Comparison of ENCODE assay signal across 25 cellular contexts in the genomic region with DNA sequence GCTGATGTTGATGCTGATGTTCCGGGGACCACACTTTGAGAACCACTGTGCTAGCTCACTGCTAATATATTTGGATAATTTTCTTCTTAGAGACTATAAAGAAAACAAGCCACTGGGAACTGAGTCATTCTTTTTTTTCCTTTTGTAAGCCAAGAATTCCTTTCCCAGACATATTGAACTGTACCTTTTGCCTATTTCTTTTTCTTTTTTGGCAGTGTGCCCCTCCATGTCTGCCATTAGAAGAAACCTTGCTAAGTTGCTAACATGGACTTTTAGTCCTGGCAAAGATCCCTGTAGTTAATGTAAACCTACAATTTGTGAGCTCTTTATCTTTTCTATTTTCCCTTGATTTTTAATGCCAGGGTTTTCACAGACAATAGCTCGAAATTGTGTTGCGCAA. TPM values are rescaled to one million over a fixed set of nuclear protein-coding genes. Genes with fewer than 3 reads are reported as not detected.
DNase-seq lines count a peak whose midpoint lies in the region; ATAC-seq, FAIRE-seq and TF ChIP-seq lines count a peak whose summit lies in the region.
"Had no signal": no experiment of that assay in that cellular context is flagged by ENCODE, and none has a peak within 500 bp of the region (broad histone marks: within the 10 kb centered on the region; RNA-seq: fewer than 3 reads in every experiment).

No MANE protein-coding gene starts in this region.

- intact Hi-C loops in IMR-90 (cut with micrococcal nuclease), result no loop called here
- intact Hi-C loops in pancreas (cut with DNase I), result no loop called here
- intact Hi-C loops in transverse colon (cut with DNase I; ENCODE audit: low total_unique reads), result no loop called here

- H3K4ac ChIP-seq in IMR-90 (ENCODE audit: low read depth, low read length), result no peak overlapping the region

- no TSS peak for BruUV-seq in IMR-90 (replicated peaks; lab: Mats Ljungman, UMichigan)

- POLR2A ChIA-PET in IMR-90 (lab: Charles Lee; ENCODE audit: unreplicated experiment), result no interaction called here

- no peak overlapping the region for H2BK120ac ChIP-seq in IMR-90 (ENCODE audit: low read depth, low read length)

- H3K27ac Mint-ChIP-seq in stimulated activated naive B cell treated with anti-CD40 and anti-IgM and Interleukin-4, amounts not matched to agents 10 μg/mL and 1 μg/mL and 100 μg/mL, for 72 hours, result no peak overlapping the region
- H3K27ac Mint-ChIP-seq: activated CD4-positive, alpha-beta T cell treated with anti-CD3 and anti-CD28 coated beads, Interleukin-2, amount 10 ng/mL, durations not matched to agents 7 days and 5 days; CD4-positive, CD25-positive, alpha-beta regulatory T cell; HFFc6; memory B cell had no signal

- no peaks in the 10 kb centered on the region for H3K36me3 Mint-ChIP-seq in stimulated activated naive B cell treated with anti-CD40 and anti-IgM and Interleukin-4, amounts not matched to agents 10 μg/mL and 1 μg/mL and 100 μg/mL, for 72 hours
- H3K36me3 Mint-ChIP-seq: CD4-positive, CD25-positive, alpha-beta regulatory T cell had no signal

- no peak for TF ChIP-seq POLR2A in IMR-90 (IDR thresholded peaks at IDR 0.05; ENCODE audit: low read depth, low read length)
- no peak for TF ChIP-seq POLR2A in transverse colon (IDR thresholded peaks at IDR 0.05)

- no peak for TF ChIP-seq RAD21 in IMR-90 (IDR thresholded peaks at IDR 0.05; ENCODE audit: low read length)

- H2BK5ac ChIP-seq in IMR-90 (ENCODE audit: low read depth, low read length, poor library complexity, severe bottlenecking), result no peak overlapping the region

- no peak overlapping the region for H3K23ac ChIP-seq in IMR-90 (ENCODE audit: low read depth, low read length)

- H4K91ac ChIP-seq in IMR-90 (ENCODE audit: insufficient read depth, low read depth, low read length), result no peak overlapping the region

- no peak overlapping the region for H2AK9ac ChIP-seq in IMR-90 (replicated peaks; ENCODE audit: low read depth, low read length, poor library complexity)

- in situ Hi-C loops in IMR-90 (cut with MboI; ENCODE audit: low sequenced_read_pairs), result no loop called here
- in situ Hi-C loops in astrocyte of the spinal cord (cut with HindIII; ENCODE audit: low sequenced_read_pairs), result no loop called here
- in situ Hi-C loops in transverse colon (cut with MboI; ENCODE audit: low pct_ligation_motif_present in 1 of 4, low pct_unique_long_range_greater_than_20kb in 1 of 4, low sequenced_read_pairs in 3 of 4), result loop anchor here in 1 of 4 donors (25.0 kb wide), 1 partner anchor 635 kb away; no protein-coding TSS in a partner anchor

- no peak overlapping the region for H3K14ac ChIP-seq in IMR-90 (replicated peaks; ENCODE audit: low read depth, low read length)

- no peak overlapping the region for H3K18ac ChIP-seq in IMR-90 (ENCODE audit: low read depth, low read length)

- H4K5ac ChIP-seq in IMR-90 (ENCODE audit: low read depth, low read length), result no peak overlapping the region

- TF ChIP-seq CTCF in IMR-90 (conservative IDR thresholded peaks at IDR 0.05; ENCODE audit: low read depth, low read length), result no peak
- no peak for TF ChIP-seq CTCF in astrocyte of the spinal cord (IDR thresholded peaks at IDR 0.05; ENCODE audit: low read depth, low read length)
- no peak for TF ChIP-seq CTCF in fibroblast of pulmonary artery (IDR thresholded peaks at IDR 0.05; ENCODE audit: low read length, missing control alignments)
- no peak for TF ChIP-seq CTCF in pancreas (IDR thresholded peaks at IDR 0.05)
- no peak for TF ChIP-seq CTCF in transverse colon (IDR thresholded peaks at IDR 0.05)

- no peak overlapping the region for H3K56ac ChIP-seq in IMR-90 (ENCODE audit: extremely low read depth, insufficient read depth, low read length)

- WGBS in IMR-90 (ENCODE audit: extremely low coverage in 2 of 2, insufficient read length in 1 of 2), 2 experiments, result no CpG with 5 or more reads among the region's 3 CpGs
- WGBS in pancreas, 2 donors, result 38 to 49% methylated on average over 3 of the region's 3 CpGs
- 74 to 80% methylated on average over 3 of the region's 3 CpGs for WGBS in transverse colon (ENCODE audit: low coverage in 1 of 2), 2 donors

- peaks cover 0 to 6% of the 10 kb centered on the region in 2 donors for H3K4me1 Mint-ChIP-seq in stimulated activated naive B cell treated with anti-CD40 and anti-IgM and Interleukin-4, amounts not matched to agents 10 μg/mL and 1 μg/mL and 100 μg/mL, for 72 hours
- H3K4me1 Mint-ChIP-seq: activated CD4-positive, alpha-beta T cell treated with anti-CD3 and anti-CD28 coated beads, Interleukin-2, amount 10 ng/mL, durations not matched to agents 7 days and 5 days; CD4-positive, CD25-positive, alpha-beta regulatory T cell had no signal

- no peak overlapping the region for H2AK5ac ChIP-seq in IMR-90 (ENCODE audit: low read depth, low read length)

- dilution Hi-C loops in IMR-90 (cut with HindIII; ENCODE audit: low sequenced_read_pairs, unreplicated experiment), result no loop called here

- no peaks in the 10 kb centered on the region for H3K9me3 ChIP-seq in IMR-90 (ENCODE audit: control insufficient read depth, insufficient read depth, low read length)
- H3K9me3 ChIP-seq in pancreas, result no peaks in the 10 kb centered on the region
- H3K9me3 ChIP-seq in transverse colon, result no peaks in the 10 kb centered on the region
- H3K9me3 ChIP-seq: testis had no signal

- CTCF ChIA-PET in IMR-90 (lab: Yijun Ruan, JAX), result interaction anchor here (0.5 to 1.7 kb wide), 3 partner anchors 17 to 74 kb away, joined by 3 to 11 read pairs (median 3); a partner anchor contains a TSS

- H3K27me3 ChIP-seq in IMR-90 (ENCODE audit: control insufficient read depth, insufficient read depth, low read length) (peaks cover 2% of the 10 kb centered on the region), pancreas (no peaks in the 10 kb centered on the region), transverse colon (no peaks in the 10 kb centered on the region)
- H3K27me3 ChIP-seq: foreskin keratinocyte, testis had no signal

- H3K36me3 ChIP-seq in IMR-90 (ENCODE audit: control insufficient read depth, insufficient read depth, low read length), result no peaks in the 10 kb centered on the region
- H3K36me3 ChIP-seq in pancreas, result no peaks in the 10 kb centered on the region
- H3K36me3 ChIP-seq in transverse colon, result no peaks in the 10 kb centered on the region

- H3K9me3 Mint-ChIP-seq in stimulated activated naive B cell treated with anti-CD40 and anti-IgM and Interleukin-4, amounts not matched to agents 10 μg/mL and 1 μg/mL and 100 μg/mL, for 72 hours, result peaks cover 4 to 15% of the 10 kb centered on the region in 2 donors
- H3K9me3 Mint-ChIP-seq: activated CD4-positive, alpha-beta T cell treated with anti-CD3 and anti-CD28 coated beads, Interleukin-2, amount 10 ng/mL, durations not matched to agents 7 days and 5 days; activated T-cell treated with anti-CD3 and anti-CD28 coated beads, Interleukin-2, amount 50 U/mL, for 4 hours had no signal

- H3K4me3 Mint-ChIP-seq in stimulated activated naive B cell treated with anti-CD40 and anti-IgM and Interleukin-4, amounts not matched to agents 10 μg/mL and 1 μg/mL and 100 μg/mL, for 72 hours, result no peak overlapping the region
- H3K4me3 Mint-ChIP-seq: activated CD4-positive, alpha-beta T cell treated with anti-CD3 and anti-CD28 coated beads, Interleukin-2, amount 10 ng/mL, durations not matched to agents 7 days and 5 days; activated T-cell treated with anti-CD3 and anti-CD28 coated beads, Interleukin-2, amount 50 U/mL, for 4 hours; CD4-positive, CD25-positive, alpha-beta regulatory T cell; HFFc6; memory B cell had no signal

- peak; percentile 40; the same call in 1 of the 2 replicates for ATAC-seq in IMR-90 (ENCODE audit: low read depth)
- peak; percentile 49 to 66 (median 64) for ATAC-seq in pancreas
- no peak for ATAC-seq in GM19023 (IDR thresholded peaks at IDR 0.05; ENCODE audit: unreplicated experiment)
- no peak for ATAC-seq in stimulated activated naive B cell treated with anti-CD40 and anti-IgM and Interleukin-4, amounts not matched to agents 10 μg/mL and 1 μg/mL and 100 μg/mL, for 72 hours (replicated peaks)
- ATAC-seq in HG02981 (IDR thresholded peaks at IDR 0.05; ENCODE audit: unreplicated experiment), result no peak
- ATAC-seq: activated T-cell treated with anti-CD3 and anti-CD28 coated beads, Interleukin-2, amount 50 U/mL, for 4 hours; foreskin keratinocyte; left cardiac atrium; stimulated activated naive CD8-positive, alpha-beta T cell treated with anti-CD3 and anti-CD28 coated beads, Interleukin-15, Interleukin-2, amounts not matched to agents 100 U/mL and 50 U/mL, for 24 hours had no signal

- H2AFZ ChIP-seq in IMR-90 (replicated peaks; ENCODE audit: low read length, poor library complexity), result no peak overlapping the region

- no peak overlapping the region for H2BK20ac ChIP-seq in IMR-90 (ENCODE audit: low read depth, low read length)

- no peaks in the 10 kb centered on the region for H3K79me1 ChIP-seq in IMR-90 (ENCODE audit: low read depth in 1 of 2, low read length in 2 of 2)

- no peak overlapping the region for H4K8ac ChIP-seq in IMR-90 (ENCODE audit: low read depth in 2 of 2, low read length in 2 of 2)

- peaks cover 23 to 32% of the 10 kb centered on the region in 2 donors for H3K27me3 Mint-ChIP-seq in stimulated activated naive B cell treated with anti-CD40 and anti-IgM and Interleukin-4, amounts not matched to agents 10 μg/mL and 1 μg/mL and 100 μg/mL, for 72 hours
- H3K27me3 Mint-ChIP-seq: activated CD4-positive, alpha-beta T cell treated with anti-CD3 and anti-CD28 coated beads, Interleukin-2, amount 10 ng/mL, durations not matched to agents 7 days and 5 days had no signal

- H3K4me3 ChIP-seq in IMR-90 (ENCODE audit: insufficient read depth, low read depth, low read length), result no peak overlapping the region
- no peak overlapping the region for H3K4me3 ChIP-seq in astrocyte of the spinal cord (ENCODE audit: low read depth, low read length)
- H3K4me3 ChIP-seq in fibroblast of pulmonary artery (replicated peaks; ENCODE audit: low read depth, low read length), result no peak overlapping the region
- H3K4me3 ChIP-seq in pancreas, result no peak overlapping the region
- H3K4me3 ChIP-seq in transverse colon, result no peak overlapping the region
- H3K4me3 ChIP-seq: testis had no signal

- TF ChIP-seq EP300 in transverse colon (IDR thresholded peaks at IDR 0.05; ENCODE audit: low read depth), result no peak

- DNase-seq in IMR-90, result peak; percentile 58
- peak; percentile 66 for DNase-seq in astrocyte of the spinal cord (ENCODE audit: low read depth, low spot score)
- peak; percentile 94 for DNase-seq in fibroblast of pulmonary artery (ENCODE audit: low read depth)
- DNase-seq in pancreas, result no peak
- DNase-seq in transverse colon, result no peak
- DNase-seq in stimulated activated naive B cell treated with anti-CD40 and anti-IgM and Interleukin-4, amounts not matched to agents 10 μg/mL and 1 μg/mL and 100 μg/mL, for 72 hours, result no peak
- DNase-seq: activated CD4-positive, alpha-beta T cell treated with anti-CD3 and anti-CD28 coated beads, Interleukin-2, amount 10 ng/mL, durations not matched to agents 7 days and 5 days; activated naive CD4-positive, alpha-beta T cell; activated T-cell treated with anti-CD3 and anti-CD28 coated beads, Interleukin-2, amount 50 U/mL, for 4 hours; CD4-positive, CD25-positive, alpha-beta regulatory T cell; central memory CD4-positive, alpha-beta T cell; EL; foreskin keratinocyte; HFFc6; left cardiac atrium; NCI-H1092; NCI-H1930; stimulated activated naive CD8-positive, alpha-beta T cell treated with anti-CD3 and anti-CD28 coated beads, Interleukin-15, Interleukin-2, amounts not matched to agents 100 U/mL and 50 U/mL, for 24 hours; testis had no signal

- no peaks in the 10 kb centered on the region for H4K20me1 ChIP-seq in IMR-90 (ENCODE audit: insufficient read depth, low read length)

- H3K4me2 ChIP-seq in IMR-90 (ENCODE audit: low read depth, low read length), result 0 out of 2 replicates have a peak overlapping the region, but pooled peaks have one; percentile 6

- H3K27ac ChIP-seq in IMR-90 (ENCODE audit: insufficient read depth, low read length), result no peak overlapping the region
- H3K27ac ChIP-seq in pancreas, result peak overlapping the region in 2 of 4 donors; percentile 6 to 10
- no peak overlapping the region for H3K27ac ChIP-seq in transverse colon
- H3K27ac ChIP-seq: foreskin keratinocyte had no signal

- FAIRE-seq in pancreas (lab: Jason Lieb, UNC), result no peak
- FAIRE-seq: D721Med, GM12891, urothelium cell line had no signal

- H3K9me1 ChIP-seq in IMR-90 (ENCODE audit: insufficient read depth, low read length), result no peaks in the 10 kb centered on the region

- no peak overlapping the region for H2BK15ac ChIP-seq in IMR-90 (ENCODE audit: low read depth, low read length)

- H3K4me1 ChIP-seq in IMR-90 (ENCODE audit: control insufficient read depth, insufficient read depth, low read length) (no peaks in the 10 kb centered on the region; the same call in 1 of the 2 replicates), pancreas (peaks cover 3 to 11% (median 8%) of the 10 kb centered on the region in 3 donors), transverse colon (no peaks in the 10 kb centered on the region)
- H3K4me1 ChIP-seq: foreskin keratinocyte, testis had no signal

- H3K9ac ChIP-seq in IMR-90 (ENCODE audit: low read depth, low read length), result no peak overlapping the region

RNA-seq across cellular contexts. Expression of a gene that starts 17.3 kb away (rescaled TPM):
- total RNA-seq in IMR-90 (2012; rRNA removed) (10.0 and 19.2 TPM in 2 replicates), pancreas (1 to 10 TPM; 2.8 to 6.7 (median 5.2) TPM), transverse colon (10 to 100 TPM in 1 of 4 donors, 1 to 10 TPM in 3; 3.8 to 14.1 (median 4.8) TPM)
- polyA plus RNA-seq in IMR-90 (2012; rRNA removed) (1.6 and 2.9 TPM in 2 replicates), pancreas (1 to 10 TPM; 1.2 to 1.8 TPM)
- 2.2 and 2.8 TPM in 2 replicates for polyA plus RNA-seq in IMR-90 (2012; cell fraction: cytosol; rRNA removed)
- polyA plus RNA-seq in IMR-90 (2012; cell fraction: nucleus; rRNA removed; ENCODE audit: low replicate concordance), result 1.6 and 3.1 TPM in 2 replicates

Comparison
In these comparisons a context has a peak if more than half of its experiments do, and no peak if none do; other contexts are left out.
1. ATAC-seq: peak in IMR-90 (single experiment) and pancreas (4 of 4); none in GM19023 (single experiment), stimulated activated naive B cell treated with anti-CD40 and anti-IgM and Interleukin-4, amounts not matched to agents 10 μg/mL and 1 μg/mL and 100 μg/mL, for 72 hours (0 of 2) and HG02981 (single experiment).
2. DNase-seq: peak in IMR-90 (single experiment), astrocyte of the spinal cord (single experiment) and fibroblast of pulmonary artery (single experiment); none in pancreas (0 of 6), transverse colon (single experiment) and stimulated activated naive B cell treated with anti-CD40 and anti-IgM and Interleukin-4, amounts not matched to agents 10 μg/mL and 1 μg/mL and 100 μg/mL, for 72 hours (single experiment).